16 cellular contexts compared by ENCODE assay signal in genomic region chr14:93548102-93548843, GRCh38.
DNase-seq lines count a peak whose midpoint lies in the region; ATAC-seq, FAIRE-seq and TF ChIP-seq lines count a peak whose summit lies in the region.
"Had no signal": no experiment of that assay in that cellular context is flagged by ENCODE, and none has a peak within 500 bp of the region (broad histone marks: within the 10 kb centered on the region; RNA-seq: fewer than 3 reads in every experiment).

No MANE protein-coding gene starts in this region.

- peak overlapping the region; percentile 21 for H3K4me2 ChIP-seq in OCI-LY3 (ENCODE audit: low read length)
- H3K4me2 ChIP-seq: A549 had no signal

- peaks cover 22% of the 10 kb centered on the region for H3K4me1 ChIP-seq in OCI-LY3 (ENCODE audit: low read length)
- H3K4me1 ChIP-seq: A549 had no signal

- no peak for TF ChIP-seq POLR2A in H54 (IDR thresholded peaks at IDR 0.05; ENCODE audit: low read depth, low read length)

- POLR2A ChIA-PET in GM10248 (lab: Yijun Ruan, JAX) (interaction anchor here (1.2 kb wide), 1 partner anchor 364 kb away, joined by 3 read pairs; the partner anchor contains the start of genes LYSET and MOAP1), HEK293T (lab: Yijun Ruan, JAX) (no interaction called here)

- CTCF ChIA-PET in GM10248 (lab: Yijun Ruan, JAX) = interaction anchor here (1.0 to 1.9 kb wide), 5 partner anchors 9 to 298 kb away, joined by 3 to 5 read pairs (median 3); no protein-coding TSS in a partner anchor
- CTCF ChIA-PET in HEK293T (lab: Yijun Ruan, JAX) = no interaction called here

- H4K20me1 ChIP-seq in OCI-LY3 (ENCODE audit: insufficient read depth, low read length) = no peaks in the 10 kb centered on the region

- no peaks in the 10 kb centered on the region for H3K27me3 ChIP-seq in OCI-LY3 (ENCODE audit: low read depth, low read length)
- H3K27me3 ChIP-seq: brain microvascular endothelial cell had no signal

- no peak for TF ChIP-seq CTCF in GM10248 (IDR thresholded peaks at IDR 0.05; ENCODE audit: control extremely low read depth, extremely low read depth, low read depth, missing control alignments)
- TF ChIP-seq CTCF in OCI-LY3 (IDR thresholded peaks at IDR 0.05; ENCODE audit: low read depth, low read length) = no peak

- FAIRE-seq in H54 (lab: Jason Lieb, UNC) = no peak
- FAIRE-seq: A549 had no signal

- H3K27ac ChIP-seq in OCI-LY3 (ENCODE audit: low read length) = peak overlapping the region; percentile 9; the same call in 1 of the 2 replicates
- H3K27ac ChIP-seq: A549, brain microvascular endothelial cell, WERI-Rb-1 had no signal

- no peaks in the 10 kb centered on the region for H3K36me3 ChIP-seq in OCI-LY3 (replicated peaks; ENCODE audit: low read depth, low read length)
- H3K36me3 ChIP-seq: brain microvascular endothelial cell, WERI-Rb-1 had no signal

- no peaks in the 10 kb centered on the region for H3K9me3 ChIP-seq in OCI-LY3 (ENCODE audit: insufficient read depth, low read length)
- H3K9me3 ChIP-seq: A549 had no signal

- DNase-seq in GM10248 (ENCODE audit: extremely low spot score) (peak; percentile 27), HEK293T (ENCODE audit: extremely low spot score) (no peak), H54 (ENCODE audit: insufficient read length, low spot score) (no peak)
- no peak for DNase-seq in stimulated activated naive CD4-positive, alpha-beta T cell (lab: John Stamatoyannopoulos, UW)
- DNase-seq: activated T-cell treated with anti-CD3 and anti-CD28 coated beads, Interleukin-2, amount 50 U/mL, for 4 hours; brain microvascular endothelial cell; DMS79 treated with DMSO at 0.1 percent for 48 hours; left colon; occipital lobe; stimulated activated CD4-positive, alpha-beta T cell treated with anti-CD3 and anti-CD28 coated beads, Interleukin-2, amount 100 ng/mL, for 24 hours; WERI-Rb-1 had no signal

- ATAC-seq in GM19463 (IDR thresholded peaks at IDR 0.05; ENCODE audit: unreplicated experiment) = peak; percentile 93
- ATAC-seq in HG02970 (IDR thresholded peaks at IDR 0.05; ENCODE audit: low FRiP score, unreplicated experiment) = peak; percentile 73
- no peak for ATAC-seq in HG03280 (IDR thresholded peaks at IDR 0.05; ENCODE audit: unreplicated experiment)
- ATAC-seq: A549; activated T-cell treated with anti-CD3 and anti-CD28 coated beads, Interleukin-2, amount 50 U/mL, for 4 hours; left colon had no signal

- no peak overlapping the region for H3K9ac ChIP-seq in OCI-LY3 (ENCODE audit: low read length)

- H3K4me3 ChIP-seq in OCI-LY3 (ENCODE audit: low read length) = no peak overlapping the region
- H3K4me3 ChIP-seq: A549 had no signal

- peak overlapping the region; percentile 56 for H2AFZ ChIP-seq in OCI-LY3 (ENCODE audit: low read depth, low read length)

- H3K79me2 ChIP-seq in OCI-LY3 (ENCODE audit: low read length) = no peaks in the 10 kb centered on the region

TF ChIP-seq in HEK293T, 16 proteins besides CTCF, POLR2A, EP300 and RAD21:
- TF ChIP-seq FOXA1 (IDR thresholded peaks at IDR 0.05) = no peak
- TF ChIP-seq ZNF384 (IDR thresholded peaks at IDR 0.05) = no peak
TF ChIP-seq in HEK293T: peak in this region for 0.
